8 cellular contexts compared by ENCODE assay signal in the genomic region with DNA sequence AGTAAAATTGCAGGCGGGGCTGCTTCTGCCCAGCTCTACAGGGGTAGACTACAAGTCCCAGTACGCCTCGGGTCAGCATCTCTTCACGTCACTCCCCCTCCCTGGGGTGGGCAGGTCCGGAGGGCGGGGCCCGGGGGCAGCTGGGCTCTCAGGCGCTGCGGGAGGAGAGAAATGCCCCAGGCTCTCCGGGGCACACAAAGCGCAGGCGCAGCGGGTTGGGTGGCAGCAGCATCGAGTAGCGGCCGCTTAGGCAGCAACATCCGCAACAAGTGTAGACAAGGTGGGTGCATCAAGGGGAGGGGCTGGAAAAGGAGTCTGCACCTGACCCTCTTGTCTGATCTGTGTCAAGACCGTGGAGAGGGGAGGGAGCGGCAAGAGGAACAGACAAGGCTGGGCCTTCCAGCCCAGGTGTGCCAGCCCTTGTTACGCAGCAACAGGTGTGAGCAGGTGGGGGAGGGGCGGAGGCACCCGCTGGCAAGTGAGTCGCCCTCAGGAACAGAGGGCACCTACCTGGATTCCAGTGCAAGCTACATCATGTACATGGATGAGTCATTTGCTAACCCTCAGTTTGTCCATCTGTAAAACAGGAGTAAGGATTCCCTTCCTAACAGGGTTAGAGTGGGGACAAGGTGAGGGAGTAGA. TPM values are rescaled to one million over a fixed set of nuclear protein-coding genes. Genes with fewer than 3 reads are reported as not detected.
DNase-seq lines count a peak whose midpoint lies in the region; ATAC-seq, FAIRE-seq and TF ChIP-seq lines count a peak whose summit lies in the region.

No MANE protein-coding gene starts in this region.

- TF ChIP-seq POLR2A in GM12892 (IDR thresholded peaks at IDR 0.05; ENCODE audit: low read depth, low read length), result no peak

- ATAC-seq in HG03095 (IDR thresholded peaks at IDR 0.05; ENCODE audit: unreplicated experiment), result peak; percentile 90
- no peak for ATAC-seq in GM18517 (IDR thresholded peaks at IDR 0.05; ENCODE audit: unreplicated experiment)

- FAIRE-seq in GM12892 (lab: Jason Lieb, UNC), result peak; percentile 89

- DNase-seq in GM12892 (ENCODE audit: insufficient read length) (peak; percentile 84), NCI-H226 (peak; percentile 26), cerebellar nuclear complex (lab: John Stamatoyannopoulos, UW) (peak; percentile 14 to 75), kidney glomerular epithelial cell (lab: John Stamatoyannopoulos, UW) (peak; percentile 30)
- peak; percentile 89 for DNase-seq in activated CD4-positive, alpha-beta T cell treated with anti-CD3 and anti-CD28 coated beads for 4 hours
- peak; percentile 81 to 88 for DNase-seq in stimulated activated CD4-positive, alpha-beta T cell treated with anti-CD3 and anti-CD28 coated beads, Interleukin-1b, Interleukin-23, amount 100 ng/mL, for 4 hours (ENCODE audit: low read depth in 2 of 2)

RNA-seq across cellular contexts. Expression of a gene that starts 1.2 kb away (rescaled TPM):
- 0.36 TPM for polyA plus RNA-seq in GM12892 (2012; ENCODE audit: missing spikeins)

RNA-seq across cellular contexts. Expression of a gene that starts 49.7 kb away (rescaled TPM):
- polyA plus RNA-seq in GM12892 (2012; ENCODE audit: missing spikeins), result 13.5 TPM

Comparison
In these comparisons a context has a peak if more than half of its experiments do, and no peak if none do; other contexts are left out.
1. DNase-seq: peak in every context shown above with its lines; median percentile 89 in activated CD4-positive, alpha-beta T cell treated with anti-CD3 and anti-CD28 coated beads for 4 hours; 84 in stimulated activated CD4-positive, alpha-beta T cell treated with anti-CD3 and anti-CD28 coated beads, Interleukin-1b, Interleukin-23, amount 100 ng/mL, for 4 hours; 84 in GM12892; 44 in cerebellar nuclear complex; 30 in kidney glomerular epithelial cell; 26 in NCI-H226.